Comparison of ENCODE assay signal across 8 cellular contexts in the genomic region with DNA sequence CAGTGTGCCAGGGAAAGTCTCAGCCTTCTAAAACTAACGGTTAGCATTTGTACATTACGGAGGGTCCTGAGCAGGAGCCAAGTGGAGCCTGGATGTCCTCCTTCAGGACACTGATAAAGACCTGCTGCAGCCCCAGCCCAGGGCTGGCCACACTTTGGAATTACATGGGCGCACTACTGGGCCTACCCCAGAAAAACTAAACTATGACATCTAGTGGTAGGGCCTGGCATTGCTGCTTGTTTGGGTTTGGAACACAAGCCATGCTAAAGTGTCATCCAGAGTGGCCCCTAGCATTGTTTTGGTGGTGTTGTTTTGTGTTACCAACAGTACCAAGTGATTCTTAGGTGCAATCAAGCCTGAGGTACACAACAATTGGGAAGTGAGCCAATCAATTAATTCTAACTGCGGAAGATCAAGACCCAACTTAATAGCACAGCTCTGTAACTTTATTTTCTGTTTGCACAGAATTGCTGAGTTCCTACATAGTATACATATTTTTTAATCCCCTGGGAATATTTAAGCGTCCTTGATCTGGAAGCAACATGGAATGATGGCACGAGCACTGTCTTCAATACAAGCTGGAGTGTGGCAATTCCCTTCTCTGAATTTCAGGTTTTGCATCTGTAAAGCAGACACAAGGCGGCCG.
DNase-seq lines count a peak whose midpoint lies in the region; ATAC-seq and TF ChIP-seq lines count a peak whose summit lies in the region.

No MANE protein-coding gene starts in this region.

- H3K9me3 Mint-ChIP-seq in T-helper 2 cell treated with Interferon-gamma antibody and Interleukin-4, amounts not matched to agents 5 μg/mL and 100 μg/mL, for 36 hours: no peaks in the 10 kb centered on the region
- no peaks in the 10 kb centered on the region for H3K9me3 Mint-ChIP-seq in endodermal cell

- peak; percentile 46 for ATAC-seq in thoracic aorta (ENCODE audit: insufficient number of reproducible peaks, low FRiP score, low read depth)

- H3K27me3 ChIP-seq in endodermal cell (ENCODE audit: control insufficient read depth, insufficient read depth, low read length, poor library complexity, severe bottlenecking) (no peaks in the 10 kb centered on the region), thoracic aorta (replicated peaks; ENCODE audit: insufficient read depth) (no peaks in the 10 kb centered on the region)

- H3K4me1 Mint-ChIP-seq in T-helper 2 cell treated with Interferon-gamma antibody and Interleukin-4, amounts not matched to agents 5 μg/mL and 100 μg/mL, for 36 hours (ENCODE audit: low read depth): no peaks in the 10 kb centered on the region
- H3K4me1 Mint-ChIP-seq in endodermal cell: peaks cover 10% of the 10 kb centered on the region

- H3K4me1 ChIP-seq in endodermal cell (ENCODE audit: control insufficient read depth, insufficient read depth, low read length): peaks cover 7% of the 10 kb centered on the region
- no peaks in the 10 kb centered on the region for H3K4me1 ChIP-seq in thoracic aorta (ENCODE audit: control insufficient read depth in 1 of 2, low read depth in 2 of 2)

- H3K27ac ChIP-seq in endodermal cell (ENCODE audit: low read depth, low read length): no peak overlapping the region
- no peak overlapping the region for H3K27ac ChIP-seq in thoracic aorta

- H3K9me3 ChIP-seq in endodermal cell (ENCODE audit: control insufficient read depth, low read length) (no peaks in the 10 kb centered on the region), thoracic aorta (no peaks in the 10 kb centered on the region)

- DNase-seq in SIG-M5 treated with dmso at 0.1 percent for 504 hours (lab: John Stamatoyannopoulos, UW; ENCODE audit: unreplicated experiment): peak; percentile 6
- no peak for DNase-seq in SIG-M5 (lab: John Stamatoyannopoulos, UW)
- DNase-seq in HT1080 (ENCODE audit: low read depth): peak; percentile 25
- peak; percentile 13 for DNase-seq in T-helper 2 cell treated with Interferon-gamma antibody and Interleukin-4, amounts not matched to agents 5 μg/mL and 100 μg/mL, for 36 hours (ENCODE audit: low spot score)
- peak; percentile 94 for DNase-seq in endodermal cell
- DNase-seq in medulla oblongata (ENCODE audit: extremely low spot score): peak; percentile 74
- no peak for DNase-seq in thoracic aorta (ENCODE audit: low spot score)
- DNase-seq in OCI-M2 (lab: John Stamatoyannopoulos, UW; ENCODE audit: unreplicated experiment): no peak

- no peak overlapping the region for H3K27ac Mint-ChIP-seq in T-helper 2 cell treated with Interferon-gamma antibody and Interleukin-4, amounts not matched to agents 5 μg/mL and 100 μg/mL, for 36 hours
- no peak overlapping the region for H3K27ac Mint-ChIP-seq in endodermal cell

- peak; percentile 94 for TF ChIP-seq CTCF in endodermal cell (conservative IDR thresholded peaks at IDR 0.05)
- peak; percentile 83 for TF ChIP-seq CTCF in thoracic aorta (IDR thresholded peaks at IDR 0.05)

- WGBS in endodermal cell (ENCODE audit: insufficient coverage in 1 of 2, insufficient read length in 1 of 2), 2 experiments: 72 to 77% methylated on average over 8 of the region's 8 CpGs

- no peak overlapping the region for H3K4me3 Mint-ChIP-seq in T-helper 2 cell treated with Interferon-gamma antibody and Interleukin-4, amounts not matched to agents 5 μg/mL and 100 μg/mL, for 36 hours
- no peak overlapping the region for H3K4me3 Mint-ChIP-seq in endodermal cell

- no peaks in the 10 kb centered on the region for H3K36me3 ChIP-seq in endodermal cell (ENCODE audit: control insufficient read depth, insufficient read depth, low read length)
- no peaks in the 10 kb centered on the region for H3K36me3 ChIP-seq in thoracic aorta

- no peak overlapping the region for H3K4me3 ChIP-seq in endodermal cell (ENCODE audit: low read length)
- no peak overlapping the region for H3K4me3 ChIP-seq in thoracic aorta

- H3K9ac ChIP-seq in endodermal cell (ENCODE audit: extremely low read depth, low read length, poor library complexity, severe bottlenecking): no peak overlapping the region

- no peaks in the 10 kb centered on the region for H3K36me3 Mint-ChIP-seq in T-helper 2 cell treated with Interferon-gamma antibody and Interleukin-4, amounts not matched to agents 5 μg/mL and 100 μg/mL, for 36 hours (ENCODE audit: low read depth)
- no peaks in the 10 kb centered on the region for H3K36me3 Mint-ChIP-seq in endodermal cell (ENCODE audit: low read depth)

- H3K27me3 Mint-ChIP-seq in T-helper 2 cell treated with Interferon-gamma antibody and Interleukin-4, amounts not matched to agents 5 μg/mL and 100 μg/mL, for 36 hours (ENCODE audit: low read depth): no peaks in the 10 kb centered on the region
- peaks cover 3% of the 10 kb centered on the region for H3K27me3 Mint-ChIP-seq in endodermal cell (ENCODE audit: insufficient read depth)

Comparison
In these comparisons a context has a peak if more than half of its experiments do, and no peak if none do; other contexts are left out.
1. DNase-seq: peak in SIG-M5 treated with dmso at 0.1 percent for 504 hours (single experiment), HT1080 (single experiment), T-helper 2 cell treated with Interferon-gamma antibody and Interleukin-4, amounts not matched to agents 5 μg/mL and 100 μg/mL, for 36 hours (single experiment), endodermal cell (single experiment) and medulla oblongata (single experiment); none in SIG-M5 (single experiment), thoracic aorta (single experiment) and OCI-M2 (single experiment).